3 cellular contexts compared by ENCODE assay signal in the genomic region with DNA sequence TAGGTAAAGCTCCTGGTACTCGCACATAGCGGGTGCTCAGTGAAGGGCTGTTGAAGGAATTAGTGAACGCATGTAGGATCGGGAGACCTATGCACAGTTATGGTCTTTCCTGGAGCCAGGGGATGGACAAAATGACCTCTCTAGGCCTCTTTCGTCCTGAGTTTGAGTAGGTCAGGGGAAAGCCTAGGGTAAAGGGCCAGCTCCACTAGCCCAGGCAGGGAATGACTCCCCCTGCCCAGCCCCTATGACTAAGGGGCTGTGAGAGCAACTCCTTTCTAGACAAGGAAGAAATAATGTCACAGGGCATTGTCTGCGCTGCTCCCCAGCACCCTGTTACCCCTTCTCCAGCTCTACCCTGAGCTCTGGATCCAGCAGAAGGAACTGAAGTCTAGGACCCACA.
TF ChIP-seq lines count a peak whose summit lies in the region.

No MANE protein-coding gene starts in this region.

TF ChIP-seq in SK-N-SH, 30 proteins besides CTCF, POLR2A, EP300 and RAD21 (continues in another document):
- TF ChIP-seq YY1 (IDR thresholded peaks at IDR 0.05; ENCODE audit: low read depth): no peak
- no peak for TF ChIP-seq FOXJ3 (CRISPR knock-in tag; IDR thresholded peaks at IDR 0.05)
- TF ChIP-seq, protein P1, sequence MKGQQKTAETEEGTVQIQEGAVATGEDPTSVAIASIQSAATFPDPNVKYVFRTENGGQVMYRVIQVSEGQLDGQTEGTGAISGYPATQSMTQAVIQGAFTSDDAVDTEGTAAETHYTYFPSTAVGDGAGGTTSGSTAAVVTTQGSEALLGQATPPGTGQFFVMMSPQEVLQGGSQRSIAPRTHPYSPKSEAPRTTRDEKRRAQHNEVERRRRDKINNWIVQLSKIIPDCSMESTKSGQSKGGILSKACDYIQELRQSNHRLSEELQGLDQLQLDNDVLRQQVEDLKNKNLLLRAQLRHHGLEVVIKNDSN (IDR thresholded peaks at IDR 0.05; ENCODE audit: borderline replicate concordance, low read depth): no peak
- TF ChIP-seq, protein P2, sequence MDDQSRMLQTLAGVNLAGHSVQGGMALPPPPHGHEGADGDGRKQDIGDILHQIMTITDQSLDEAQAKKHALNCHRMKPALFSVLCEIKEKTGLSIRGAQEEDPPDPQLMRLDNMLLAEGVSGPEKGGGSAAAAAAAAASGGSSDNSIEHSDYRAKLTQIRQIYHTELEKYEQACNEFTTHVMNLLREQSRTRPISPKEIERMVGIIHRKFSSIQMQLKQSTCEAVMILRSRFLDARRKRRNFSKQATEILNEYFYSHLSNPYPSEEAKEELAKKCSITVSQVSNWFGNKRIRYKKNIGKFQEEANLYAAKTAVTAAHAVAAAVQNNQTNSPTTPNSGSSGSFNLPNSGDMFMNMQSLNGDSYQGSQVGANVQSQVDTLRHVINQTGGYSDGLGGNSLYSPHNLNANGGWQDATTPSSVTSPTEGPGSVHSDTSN (IDR thresholded peaks at IDR 0.05): no peak
- no peak for TF ChIP-seq ELF1 (IDR thresholded peaks at IDR 0.05)
- TF ChIP-seq MXI1 (IDR thresholded peaks at IDR 0.05; ENCODE audit: low read depth, low read length): no peak
- no peak for TF ChIP-seq JUND (IDR thresholded peaks at IDR 0.05)
- TF ChIP-seq FOSL2 (IDR thresholded peaks at IDR 0.05; ENCODE audit: borderline replicate concordance, low read depth): no peak
- TF ChIP-seq RFX5 (IDR thresholded peaks at IDR 0.05; ENCODE audit: low read length): no peak
- TF ChIP-seq, protein P3, sequence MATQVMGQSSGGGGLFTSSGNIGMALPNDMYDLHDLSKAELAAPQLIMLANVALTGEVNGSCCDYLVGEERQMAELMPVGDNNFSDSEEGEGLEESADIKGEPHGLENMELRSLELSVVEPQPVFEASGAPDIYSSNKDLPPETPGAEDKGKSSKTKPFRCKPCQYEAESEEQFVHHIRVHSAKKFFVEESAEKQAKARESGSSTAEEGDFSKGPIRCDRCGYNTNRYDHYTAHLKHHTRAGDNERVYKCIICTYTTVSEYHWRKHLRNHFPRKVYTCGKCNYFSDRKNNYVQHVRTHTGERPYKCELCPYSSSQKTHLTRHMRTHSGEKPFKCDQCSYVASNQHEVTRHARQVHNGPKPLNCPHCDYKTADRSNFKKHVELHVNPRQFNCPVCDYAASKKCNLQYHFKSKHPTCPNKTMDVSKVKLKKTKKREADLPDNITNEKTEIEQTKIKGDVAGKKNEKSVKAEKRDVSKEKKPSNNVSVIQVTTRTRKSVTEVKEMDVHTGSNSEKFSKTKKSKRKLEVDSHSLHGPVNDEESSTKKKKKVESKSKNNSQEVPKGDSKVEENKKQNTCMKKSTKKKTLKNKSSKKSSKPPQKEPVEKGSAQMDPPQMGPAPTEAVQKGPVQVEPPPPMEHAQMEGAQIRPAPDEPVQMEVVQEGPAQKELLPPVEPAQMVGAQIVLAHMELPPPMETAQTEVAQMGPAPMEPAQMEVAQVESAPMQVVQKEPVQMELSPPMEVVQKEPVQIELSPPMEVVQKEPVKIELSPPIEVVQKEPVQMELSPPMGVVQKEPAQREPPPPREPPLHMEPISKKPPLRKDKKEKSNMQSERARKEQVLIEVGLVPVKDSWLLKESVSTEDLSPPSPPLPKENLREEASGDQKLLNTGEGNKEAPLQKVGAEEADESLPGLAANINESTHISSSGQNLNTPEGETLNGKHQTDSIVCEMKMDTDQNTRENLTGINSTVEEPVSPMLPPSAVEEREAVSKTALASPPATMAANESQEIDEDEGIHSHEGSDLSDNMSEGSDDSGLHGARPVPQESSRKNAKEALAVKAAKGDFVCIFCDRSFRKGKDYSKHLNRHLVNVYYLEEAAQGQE (IDR thresholded peaks at IDR 0.05; ENCODE audit: low read depth, low read length): no peak
- no peak for TF ChIP-seq SMC3 (IDR thresholded peaks at IDR 0.05; ENCODE audit: low read depth, low read length)
- TF ChIP-seq MEF2A (IDR thresholded peaks at IDR 0.05; ENCODE audit: borderline replicate concordance, low read depth): no peak
- no peak for TF ChIP-seq POLR2AphosphoS5 (IDR thresholded peaks at IDR 0.05; ENCODE audit: low read depth, low read length)
- no peak for TF ChIP-seq CHD2 (IDR thresholded peaks at IDR 0.05; ENCODE audit: low read length, partially characterized antibody)

TF ChIP-seq in SK-N-SH treated with all-trans-retinoic acid at 6 μM for 48 hours, 23 proteins besides CTCF, POLR2A, EP300 and RAD21:
- TF ChIP-seq ZNF8 (CRISPR knock-in tag; IDR thresholded peaks at IDR 0.05) (no peak), TOX (CRISPR knock-in tag; IDR thresholded peaks at IDR 0.05; ENCODE audit: borderline replicate concordance) (no peak), OSR1 (CRISPR knock-in tag; IDR thresholded peaks at IDR 0.05) (no peak), ZFP30 (CRISPR knock-in tag; IDR thresholded peaks at IDR 0.05) (no peak), ESRRG (CRISPR knock-in tag; IDR thresholded peaks at IDR 0.05) (no peak)
- TF ChIP-seq, protein P4, sequence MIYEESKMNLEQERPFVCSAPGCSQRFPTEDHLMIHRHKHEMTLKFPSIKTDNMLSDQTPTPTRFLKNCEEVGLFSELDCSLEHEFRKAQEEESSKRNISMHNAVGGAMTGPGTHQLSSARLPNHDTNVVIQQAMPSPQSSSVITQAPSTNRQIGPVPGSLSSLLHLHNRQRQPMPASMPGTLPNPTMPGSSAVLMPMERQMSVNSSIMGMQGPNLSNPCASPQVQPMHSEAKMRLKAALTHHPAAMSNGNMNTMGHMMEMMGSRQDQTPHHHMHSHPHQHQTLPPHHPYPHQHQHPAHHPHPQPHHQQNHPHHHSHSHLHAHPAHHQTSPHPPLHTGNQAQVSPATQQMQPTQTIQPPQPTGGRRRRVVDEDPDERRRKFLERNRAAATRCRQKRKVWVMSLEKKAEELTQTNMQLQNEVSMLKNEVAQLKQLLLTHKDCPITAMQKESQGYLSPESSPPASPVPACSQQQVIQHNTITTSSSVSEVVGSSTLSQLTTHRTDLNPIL (CRISPR knock-in tag; IDR thresholded peaks at IDR 0.05; ENCODE audit: low read depth): no peak
- TF ChIP-seq, protein P5, sequence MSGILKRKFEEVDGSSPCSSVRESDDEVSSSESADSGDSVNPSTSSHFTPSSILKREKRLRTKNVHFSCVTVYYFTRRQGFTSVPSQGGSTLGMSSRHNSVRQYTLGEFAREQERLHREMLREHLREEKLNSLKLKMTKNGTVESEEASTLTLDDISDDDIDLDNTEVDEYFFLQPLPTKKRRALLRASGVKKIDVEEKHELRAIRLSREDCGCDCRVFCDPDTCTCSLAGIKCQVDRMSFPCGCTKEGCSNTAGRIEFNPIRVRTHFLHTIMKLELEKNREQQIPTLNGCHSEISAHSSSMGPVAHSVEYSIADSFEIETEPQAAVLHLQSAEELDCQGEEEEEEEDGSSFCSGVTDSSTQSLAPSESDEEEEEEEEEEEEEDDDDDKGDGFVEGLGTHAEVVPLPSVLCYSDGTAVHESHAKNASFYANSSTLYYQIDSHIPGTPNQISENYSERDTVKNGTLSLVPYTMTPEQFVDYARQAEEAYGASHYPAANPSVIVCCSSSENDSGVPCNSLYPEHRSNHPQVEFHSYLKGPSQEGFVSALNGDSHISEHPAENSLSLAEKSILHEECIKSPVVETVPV (CRISPR knock-in tag; IDR thresholded peaks at IDR 0.05): no peak

TF ChIP-seq in K562, 482 proteins besides CTCF, POLR2A, EP300 and RAD21:
- no peak for TF ChIP-seq MAFG (tag; conservative IDR thresholded peaks at IDR 0.05)
- TF ChIP-seq, protein P6, sequence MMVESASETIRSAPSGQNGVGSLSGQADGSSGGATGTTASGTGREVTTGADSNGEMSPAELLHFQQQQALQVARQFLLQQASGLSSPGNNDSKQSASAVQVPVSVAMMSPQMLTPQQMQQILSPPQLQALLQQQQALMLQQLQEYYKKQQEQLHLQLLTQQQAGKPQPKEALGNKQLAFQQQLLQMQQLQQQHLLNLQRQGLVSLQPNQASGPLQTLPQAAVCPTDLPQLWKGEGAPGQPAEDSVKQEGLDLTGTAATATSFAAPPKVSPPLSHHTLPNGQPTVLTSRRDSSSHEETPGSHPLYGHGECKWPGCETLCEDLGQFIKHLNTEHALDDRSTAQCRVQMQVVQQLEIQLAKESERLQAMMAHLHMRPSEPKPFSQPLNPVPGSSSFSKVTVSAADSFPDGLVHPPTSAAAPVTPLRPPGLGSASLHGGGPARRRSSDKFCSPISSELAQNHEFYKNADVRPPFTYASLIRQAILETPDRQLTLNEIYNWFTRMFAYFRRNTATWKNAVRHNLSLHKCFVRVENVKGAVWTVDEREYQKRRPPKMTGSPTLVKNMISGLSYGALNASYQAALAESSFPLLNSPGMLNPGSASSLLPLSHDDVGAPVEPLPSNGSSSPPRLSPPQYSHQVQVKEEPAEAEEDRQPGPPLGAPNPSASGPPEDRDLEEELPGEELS (CRISPR knock-in tag; IDR thresholded peaks at IDR 0.05; ENCODE audit: borderline replicate concordance): 0 out of 2 replicates have a peak, but pooled peaks have one; percentile 8
TF ChIP-seq in K562: peak in this region for 1.
